ENCODE assay signal across 12 cellular contexts in genomic region chr11:18401077-18401476, GRCh38. TPM values are rescaled to one million over a fixed set of nuclear protein-coding genes. Genes with fewer than 3 reads are reported as not detected.
DNase-seq lines count a peak whose midpoint lies in the region; ATAC-seq and TF ChIP-seq lines count a peak whose summit lies in the region.
"Not testable (repeated sequence)": the region's sequence is repeated elsewhere in the genome, so short reads cannot be mapped to it uniquely, and the experiment has no call there.
"Had no signal": no experiment of that assay in that cellular context is flagged by ENCODE, and none has a peak within 500 bp of the region (broad histone marks: within the 10 kb centered on the region; RNA-seq: fewer than 3 reads in every experiment).

No MANE protein-coding gene starts in this region.

- POLR2A ChIA-PET in RWPE1 (lab: Yijun Ruan, JAX; ENCODE audit: low non-redundant PET) = not testable (repeated sequence)

- TF ChIP-seq CTCF in RWPE1 (conservative IDR thresholded peaks at IDR 0.05; ENCODE audit: low read depth); right atrium auricular region (IDR thresholded peaks at IDR 0.05): not testable (repeated sequence)

- H3K4me3 Mint-ChIP-seq in T-helper 17 cell = not testable (repeated sequence)

- peaks cover 24% of the 10 kb centered on the region for H3K4me1 Mint-ChIP-seq in T-helper 17 cell

- H3K4me3 ChIP-seq in right atrium auricular region = not testable (repeated sequence)

- not testable (repeated sequence) for H3K27me3 Mint-ChIP-seq in T-helper 17 cell

- CTCF ChIA-PET in RWPE1 (lab: Yijun Ruan, JAX) = not testable (repeated sequence)

- not testable (repeated sequence) for H3K4me1 ChIP-seq in right atrium auricular region

- DNase-seq in RWPE1 (ENCODE audit: low spot score); T-helper 17 cell: not testable (repeated sequence)
- peak; percentile 37 for DNase-seq in activated CD8-positive, alpha-beta memory T cell treated with anti-CD3 and anti-CD28 coated beads, Interleukin-2, amount 50 U/mL, for 48 hours
- DNase-seq in right atrium auricular region (ENCODE audit: low spot score) = peak; percentile 52
- DNase-seq in stimulated activated CD8-positive, alpha-beta memory T cell treated with anti-CD3 and anti-CD28 coated beads, Interleukin-4, amount 100 ng/mL, for 48 hours = peak; percentile 20

- H3K36me3 ChIP-seq in right atrium auricular region = peaks cover 92% of the 10 kb centered on the region

- H3K27ac Mint-ChIP-seq in T-helper 17 cell = peak overlapping the region; percentile 43

- ATAC-seq in T-helper 17 cell = not testable (repeated sequence)

- H3K27me3 ChIP-seq in right atrium auricular region = not testable (repeated sequence)

- not testable (repeated sequence) for H3K9me3 ChIP-seq in T-helper 17 cell (ENCODE audit: control insufficient read depth, low read length, poor library complexity, severe bottlenecking); right atrium auricular region

- H3K36me3 Mint-ChIP-seq in T-helper 17 cell (ENCODE audit: low read depth) = not testable (repeated sequence)

- peak overlapping the region; percentile 42 for H3K27ac ChIP-seq in RWPE1
- not testable (repeated sequence) for H3K27ac ChIP-seq in right atrium auricular region

RNA-seq across cellular contexts. Expression of gene LDHA, which starts 6.7 kb away (rescaled TPM):
- total RNA-seq in T-helper 17 cell = 100 to 1,000 TPM; 260 to 313 TPM
- 100 to 1,000 TPM; 187 to 316 TPM for total RNA-seq in right atrium auricular region

RNA-seq across cellular contexts. Expression of gene LDHC, which starts 11.0 kb away (rescaled TPM):
- not detected for total RNA-seq in T-helper 17 cell
- total RNA-seq in right atrium auricular region = under 1 TPM in 1 of 2 donors, not detected in 1; 0.47 TPM
- total RNA-seq: A673; CD4-positive, alpha-beta memory T cell; CD4-positive, CD25-positive, alpha-beta regulatory T cell; CD8-positive, alpha-beta memory T cell; Daoy; G401; GM12878 had no signal

RNA-seq across cellular contexts. Expression of gene LDHAL6A, which starts 54.6 kb away (rescaled TPM):
- total RNA-seq in T-helper 17 cell (not detected), right atrium auricular region (not detected)
- total RNA-seq: A673; CD4-positive, CD25-positive, alpha-beta regulatory T cell; CD8-positive, alpha-beta memory T cell; G401; GM12878 had no signal
